In genomic region chr20:55446301-55446700, GRCh38 we compare ENCODE assay signal across 35 cellular contexts.
"Had no signal": no experiment of that assay in that cellular context is flagged by ENCODE, and none has a peak within 500 bp of the region (broad histone marks: within the 10 kb centered on the region; RNA-seq: fewer than 3 reads in every experiment).

No MANE protein-coding gene starts in this region.

- ATAC-seq: activated CD4-positive, CD25-positive, alpha-beta regulatory T cell treated with anti-CD3 and anti-CD28 coated beads, Interleukin-2, amount 50 U/mL, for 24 hours; activated CD8-positive, alpha-beta T cell treated with anti-CD3 and anti-CD28 coated beads for 36 hours; activated naive CD8-positive, alpha-beta T cell treated with anti-CD3 and anti-CD28 coated beads, Interleukin-2, amount 50 U/mL, for 24 hours; body of pancreas; gastroesophageal sphincter; heart right ventricle; T-helper 17 cell had no signal

- H3K36me3 ChIP-seq: adrenal gland, esophagus squamous epithelium, gastroesophageal sphincter, heart right ventricle, WERI-Rb-1 had no signal

- H3K36me3 Mint-ChIP-seq: activated naive CD4-positive, alpha-beta T cell treated with anti-CD3 and anti-CD28 coated beads, Interleukin-2, amount 50 U/mL, for 24 hours; activated naive CD8-positive, alpha-beta T cell treated with anti-CD3 and anti-CD28 coated beads for 36 hours had no signal

- H3K4me3 ChIP-seq: adrenal gland, body of pancreas, coronary artery, dorsolateral prefrontal cortex, esophagus squamous epithelium, gastroesophageal sphincter, heart right ventricle, hepatocyte had no signal

- H3K27me3 Mint-ChIP-seq: activated B cell treated with CpG ODN at 0.5 μM for 24 hours; activated CD8-positive, alpha-beta T cell treated with anti-CD3 and anti-CD28 coated beads for 36 hours; activated naive CD4-positive, alpha-beta T cell treated with anti-CD3 and anti-CD28 coated beads, Interleukin-2, amount 50 U/mL, for 24 hours; activated naive CD8-positive, alpha-beta T cell treated with anti-CD3 and anti-CD28 coated beads for 36 hours; activated naive CD8-positive, alpha-beta T cell treated with anti-CD3 and anti-CD28 coated beads, Interleukin-2, amount 50 U/mL, for 24 hours; central memory CD8-positive, alpha-beta T cell; dendritic cell treated with granulocyte-macrophage colony-stimulating factor and Interleukin-4, amounts not matched to agents 40 ng/mL and 50 ng/mL, for 4 days; T-helper 17 cell had no signal

- H3K9me3 Mint-ChIP-seq: activated naive CD4-positive, alpha-beta T cell treated with anti-CD3 and anti-CD28 coated beads, Interleukin-2, amount 50 U/mL, for 24 hours; activated naive CD8-positive, alpha-beta T cell treated with anti-CD3 and anti-CD28 coated beads for 36 hours; dendritic cell treated with granulocyte-macrophage colony-stimulating factor and Interleukin-4, amounts not matched to agents 40 ng/mL and 50 ng/mL, for 4 days; endodermal cell had no signal

- H3K4me1 ChIP-seq: adrenal gland, body of pancreas, esophagus squamous epithelium, gastroesophageal sphincter had no signal

- DNase-seq: activated B cell treated with CpG ODN at 0.5 μM for 24 hours; activated CD4-positive, alpha-beta T cell treated with anti-CD3 and anti-CD28 coated beads for 48 hours; activated CD4-positive, alpha-beta T cell treated with anti-CD3 and anti-CD28 coated beads, Interleukin-2, amount 50 U/mL, for 1 hour; activated CD4-positive, alpha-beta T cell treated with anti-CD3 and anti-CD28 coated beads, Interleukin-2, amount 50 U/mL, for 48 hours; activated CD8-positive, alpha-beta memory T cell treated with anti-CD3 and anti-CD28 coated beads for 24 hours; activated CD8-positive, alpha-beta T cell treated with anti-CD3 and anti-CD28 coated beads for 36 hours; activated effector memory CD4-positive, alpha-beta T cell treated with anti-CD3 and anti-CD28 coated beads, Interleukin-2, amount 50 U/mL, for 16 hours; activated naive CD4-positive, alpha-beta T cell treated with anti-CD3 and anti-CD28 coated beads for 36 hours; activated naive CD8-positive, alpha-beta T cell treated with anti-CD3 and anti-CD28 coated beads for 36 hours; activated naive CD8-positive, alpha-beta T cell treated with anti-CD3 and anti-CD28 coated beads, Interleukin-2, amount 50 U/mL, for 24 hours; activated T-cell treated with anti-CD3 and anti-CD28 coated beads, Interleukin-2, amount 50 U/mL, for 1 hour; activated T-cell treated with anti-CD3 and anti-CD28 coated beads, Interleukin-2, amount 50 U/mL, for 48 hours; adrenal gland; amygdala; aorta; body of pancreas; dorsolateral prefrontal cortex; effector memory CD4-positive, alpha-beta T cell; endodermal cell; esophagus squamous epithelium; foreskin melanocyte; heart right ventricle; T-helper 17 cell; T1000; WERI-Rb-1 had no signal

- H3K9me3 ChIP-seq: adrenal gland, body of pancreas, esophagus squamous epithelium, gastroesophageal sphincter, heart right ventricle had no signal

- H3K27me3 ChIP-seq: adrenal gland, body of pancreas, dorsolateral prefrontal cortex, esophagus squamous epithelium, gastroesophageal sphincter, heart right ventricle, hepatocyte had no signal

- H3K4me3 Mint-ChIP-seq: activated B cell treated with CpG ODN at 0.5 μM for 24 hours; activated CD8-positive, alpha-beta T cell treated with anti-CD3 and anti-CD28 coated beads for 36 hours; activated naive CD4-positive, alpha-beta T cell treated with anti-CD3 and anti-CD28 coated beads for 36 hours; activated naive CD4-positive, alpha-beta T cell treated with anti-CD3 and anti-CD28 coated beads, Interleukin-2, amount 50 U/mL, for 24 hours; activated naive CD8-positive, alpha-beta T cell treated with anti-CD3 and anti-CD28 coated beads for 36 hours; activated naive CD8-positive, alpha-beta T cell treated with anti-CD3 and anti-CD28 coated beads, Interleukin-2, amount 50 U/mL, for 24 hours; activated T-helper 1 cell treated with anti-CD3 and anti-CD28 coated beads, Interleukin-12 subunit alpha, Interleukin-12 subunit beta, Interleukin-2, Interleukin-4 antibody, amounts not matched to agents 30 ng/mL and 10 ng/mL and 1 ng/mL, durations not matched to agents 14 hours and 24 hours and 36 hours; central memory CD8-positive, alpha-beta T cell; dendritic cell treated with granulocyte-macrophage colony-stimulating factor and Interleukin-4, amounts not matched to agents 40 ng/mL and 50 ng/mL, for 4 days; endodermal cell; T-helper 17 cell; T-helper 2 cell treated with Interferon-gamma antibody and Interleukin-4, amounts not matched to agents 5 μg/mL and 100 μg/mL, for 36 hours had no signal

- H3K27ac Mint-ChIP-seq: activated B cell treated with CpG ODN at 0.5 μM for 24 hours; activated CD8-positive, alpha-beta T cell treated with anti-CD3 and anti-CD28 coated beads for 36 hours; activated naive CD4-positive, alpha-beta T cell treated with anti-CD3 and anti-CD28 coated beads for 36 hours; activated naive CD4-positive, alpha-beta T cell treated with anti-CD3 and anti-CD28 coated beads, Interleukin-2, amount 50 U/mL, for 24 hours; activated naive CD8-positive, alpha-beta T cell treated with anti-CD3 and anti-CD28 coated beads for 36 hours; activated naive CD8-positive, alpha-beta T cell treated with anti-CD3 and anti-CD28 coated beads, Interleukin-2, amount 50 U/mL, for 24 hours; activated T-helper 1 cell treated with anti-CD3 and anti-CD28 coated beads, Interleukin-12 subunit alpha, Interleukin-12 subunit beta, Interleukin-2, Interleukin-4 antibody, amounts not matched to agents 30 ng/mL and 10 ng/mL and 1 ng/mL, durations not matched to agents 14 hours and 24 hours and 36 hours; activated T-helper 2 cell treated with anti-CD3 and anti-CD28 coated beads, Interferon-gamma antibody, Interleukin-2, Interleukin-4, amounts not matched to agents 10 μg/mL and 5 μg/mL and 100 μg/mL, durations not matched to agents 14 hours and 24 hours and 36 hours; dendritic cell treated with granulocyte-macrophage colony-stimulating factor and Interleukin-4, amounts not matched to agents 40 ng/mL and 50 ng/mL, for 4 days; endodermal cell; T-helper 17 cell; T-helper 2 cell treated with Interferon-gamma antibody and Interleukin-4, amounts not matched to agents 5 μg/mL and 100 μg/mL, for 36 hours had no signal

- H3K27ac ChIP-seq: adrenal gland, body of pancreas, coronary artery, dorsolateral prefrontal cortex, esophagus squamous epithelium, gastroesophageal sphincter, heart right ventricle, hepatocyte, WERI-Rb-1 had no signal

- H3K4me1 Mint-ChIP-seq: activated B cell treated with CpG ODN at 0.5 μM for 24 hours; activated naive CD4-positive, alpha-beta T cell treated with anti-CD3 and anti-CD28 coated beads, Interleukin-2, amount 50 U/mL, for 24 hours; activated naive CD8-positive, alpha-beta T cell treated with anti-CD3 and anti-CD28 coated beads for 36 hours; activated naive CD8-positive, alpha-beta T cell treated with anti-CD3 and anti-CD28 coated beads, Interleukin-2, amount 50 U/mL, for 24 hours; central memory CD8-positive, alpha-beta T cell; T-helper 17 cell had no signal
